ENCODE assay signal across 1 cellular context in genomic region chr1:20632386-20632785, GRCh38.
TF ChIP-seq lines count a peak whose summit lies in the region.

No MANE protein-coding gene starts in this region.

TF ChIP-seq in IMR-90, 13 proteins besides CTCF, POLR2A, EP300 and RAD21 (continued from another document):
- no peak for TF ChIP-seq USF2 (IDR thresholded peaks at IDR 0.05; ENCODE audit: low read depth, low read length)
- no peak for TF ChIP-seq RFX5 (IDR thresholded peaks at IDR 0.05; ENCODE audit: low read depth, low read length)
- no peak for TF ChIP-seq MAFK (IDR thresholded peaks at IDR 0.05; ENCODE audit: low read depth, low read length)
- TF ChIP-seq MXI1 (IDR thresholded peaks at IDR 0.05; ENCODE audit: borderline replicate concordance, low read depth, low read length), result no peak
- no peak for TF ChIP-seq ELK1 (IDR thresholded peaks at IDR 0.05; ENCODE audit: borderline replicate concordance, low read depth, low read length)
- no peak for TF ChIP-seq BHLHE40 (IDR thresholded peaks at IDR 0.05; ENCODE audit: low read depth, low read length)
- no peak for TF ChIP-seq NFE2L2 (IDR thresholded peaks at IDR 0.05; ENCODE audit: low read depth, low read length)
